ENCODE assay signal across 32 cellular contexts in the genomic region with DNA sequence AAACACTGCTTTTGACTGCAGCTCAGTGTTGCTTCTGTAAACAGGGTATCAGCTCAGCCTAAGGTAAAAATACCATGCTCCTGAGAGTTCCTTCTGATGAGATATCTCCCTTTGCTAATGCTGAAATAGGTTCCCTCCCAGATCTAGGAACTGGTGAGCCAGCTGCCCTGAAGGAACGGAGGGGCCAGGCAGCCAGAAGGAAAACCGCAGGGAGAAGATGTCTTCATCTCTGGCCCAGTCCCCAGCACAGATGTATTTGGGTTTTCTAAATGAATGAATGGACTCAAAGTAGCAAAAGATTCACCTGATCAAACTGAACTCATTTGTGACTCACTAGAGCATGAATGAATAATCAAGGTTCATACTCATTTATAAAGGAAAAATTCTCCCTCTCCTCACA.
DNase-seq lines count a peak whose midpoint lies in the region; ATAC-seq, FAIRE-seq and TF ChIP-seq lines count a peak whose summit lies in the region.
"Had no signal": no experiment of that assay in that cellular context is flagged by ENCODE, and none has a peak within 500 bp of the region (broad histone marks: within the 10 kb centered on the region; RNA-seq: fewer than 3 reads in every experiment).

No MANE protein-coding gene starts in this region.

- H3K9me2 ChIP-seq in MM.1S (replicated peaks; ENCODE audit: insufficient read depth, low read length), result no peaks in the 10 kb centered on the region

- H3K9me3 ChIP-seq in astrocyte (ENCODE audit: insufficient read depth, low read depth, low read length), result no peaks in the 10 kb centered on the region
- no peaks in the 10 kb centered on the region for H3K9me3 ChIP-seq in MM.1S (replicated peaks; ENCODE audit: insufficient read depth, low read length)
- H3K9me3 ChIP-seq: esophagus squamous epithelium, HAP-1, ovary, vagina had no signal

- POLR2A ChIA-PET in activated CD4-positive, alpha-beta memory T cell treated with anti-CD3 and anti-CD28 coated beads for 36 hours (lab: Charles Lee), result no interaction called here

- H3K9ac ChIP-seq in astrocyte (ENCODE audit: low read length) (peak overlapping the region; percentile 47), MM.1S (ENCODE audit: low read length) (no peak overlapping the region)

- H3K4me1 ChIP-seq in ACC112 (ENCODE audit: control insufficient read depth, insufficient read depth, low read length, unreplicated experiment), result peaks cover 18% of the 10 kb centered on the region
- peaks cover 29% of the 10 kb centered on the region for H3K4me1 ChIP-seq in astrocyte (ENCODE audit: insufficient read depth, low read length)
- H3K4me1 ChIP-seq in MM.1S (ENCODE audit: low read length), result no peaks in the 10 kb centered on the region
- H3K4me1 ChIP-seq: esophagus squamous epithelium, HAP-1, lower lobe of right lung, vagina had no signal

- H3K27ac Mint-ChIP-seq in astrocyte (ENCODE audit: unreplicated experiment), result peak overlapping the region; percentile 27
- H3K27ac Mint-ChIP-seq in activated CD4-positive, alpha-beta memory T cell treated with anti-CD3 and anti-CD28 coated beads for 36 hours, result no peak overlapping the region
- H3K27ac Mint-ChIP-seq: activated naive CD8-positive, alpha-beta T cell; activated T-helper 2 cell treated with anti-CD3 and anti-CD28 coated beads, Interferon-gamma antibody, Interleukin-2, Interleukin-4, amounts not matched to agents 10 μg/mL and 5 μg/mL and 100 μg/mL, durations not matched to agents 14 hours and 24 hours and 36 hours; CD4-positive, alpha-beta memory T cell; endodermal cell; stimulated activated naive CD8-positive, alpha-beta T cell treated with anti-CD3 and anti-CD28 coated beads, Interleukin-15, amount 100 ng/mL, for 72 hours had no signal

- H3K4me3 Mint-ChIP-seq in astrocyte (ENCODE audit: unreplicated experiment), result no peak overlapping the region
- H3K4me3 Mint-ChIP-seq in activated CD4-positive, alpha-beta memory T cell treated with anti-CD3 and anti-CD28 coated beads for 36 hours, result no peak overlapping the region
- H3K4me3 Mint-ChIP-seq: activated naive CD8-positive, alpha-beta T cell; endodermal cell; nephron; stimulated activated naive CD8-positive, alpha-beta T cell treated with anti-CD3 and anti-CD28 coated beads, Interleukin-15, amount 100 ng/mL, for 72 hours had no signal

- no peak overlapping the region for H2AFZ ChIP-seq in ACC112 (ENCODE audit: low read length, unreplicated experiment)
- no peak overlapping the region for H2AFZ ChIP-seq in astrocyte (ENCODE audit: low read depth, low read length)
- H2AFZ ChIP-seq in MM.1S (ENCODE audit: low read length), result no peak overlapping the region

- TF ChIP-seq CTCF in astrocyte (IDR thresholded peaks at IDR 0.05; ENCODE audit: insufficient read depth, low read depth, low read length) (no peak), MM.1S (IDR thresholded peaks at IDR 0.05; ENCODE audit: low read length) (no peak)

- H3K36me3 ChIP-seq in ACC112 (ENCODE audit: insufficient read depth, low read length) (no peaks in the 10 kb centered on the region), astrocyte (ENCODE audit: insufficient read depth, low read length) (no peaks in the 10 kb centered on the region), MM.1S (replicated peaks; ENCODE audit: insufficient read depth, low read length) (no peaks in the 10 kb centered on the region)
- H3K36me3 ChIP-seq: esophagus squamous epithelium, HAP-1, lower lobe of right lung, ovary, vagina had no signal

- peaks cover 1% of the 10 kb centered on the region for H3K9me3 Mint-ChIP-seq in astrocyte (ENCODE audit: unreplicated experiment)
- no peaks in the 10 kb centered on the region for H3K9me3 Mint-ChIP-seq in activated CD4-positive, alpha-beta memory T cell treated with anti-CD3 and anti-CD28 coated beads for 36 hours
- H3K9me3 Mint-ChIP-seq: activated T-helper 2 cell treated with anti-CD3 and anti-CD28 coated beads, Interferon-gamma antibody, Interleukin-2, Interleukin-4, amounts not matched to agents 10 μg/mL and 5 μg/mL and 100 μg/mL, durations not matched to agents 14 hours and 24 hours and 36 hours; endodermal cell; stimulated activated naive CD8-positive, alpha-beta T cell treated with anti-CD3 and anti-CD28 coated beads, Interleukin-15, amount 100 ng/mL, for 72 hours had no signal

- no peaks in the 10 kb centered on the region for H3K36me3 Mint-ChIP-seq in astrocyte (ENCODE audit: low read depth, unreplicated experiment)
- H3K36me3 Mint-ChIP-seq in activated CD4-positive, alpha-beta memory T cell treated with anti-CD3 and anti-CD28 coated beads for 36 hours, result no peaks in the 10 kb centered on the region
- H3K36me3 Mint-ChIP-seq: activated naive CD8-positive, alpha-beta T cell; CD4-positive, alpha-beta memory T cell had no signal

- no peaks in the 10 kb centered on the region for H4K20me1 ChIP-seq in astrocyte (ENCODE audit: insufficient read depth, low read length)
- H4K20me1 ChIP-seq in MM.1S (ENCODE audit: insufficient read depth, low read length), result no peaks in the 10 kb centered on the region

- H3F3A ChIP-seq in MM.1S (ENCODE audit: insufficient read depth, low read length), result no peaks in the 10 kb centered on the region

- CTCF ChIA-PET in activated CD4-positive, alpha-beta memory T cell treated with anti-CD3 and anti-CD28 coated beads for 36 hours (lab: Charles Lee), result no interaction called here

- intact Hi-C loops in activated CD4-positive, alpha-beta memory T cell treated with anti-CD3 and anti-CD28 coated beads for 36 hours (cut with micrococcal nuclease), result no loop called here

- peaks cover 2% of the 10 kb centered on the region for H3K27me3 Mint-ChIP-seq in astrocyte (ENCODE audit: low read depth, unreplicated experiment)
- no peaks in the 10 kb centered on the region for H3K27me3 Mint-ChIP-seq in activated CD4-positive, alpha-beta memory T cell treated with anti-CD3 and anti-CD28 coated beads for 36 hours
- H3K27me3 Mint-ChIP-seq: activated naive CD8-positive, alpha-beta T cell; CD4-positive, alpha-beta memory T cell had no signal

- H3K4me3 ChIP-seq in ACC112 (ENCODE audit: low read depth, low read length) (no peak overlapping the region), astrocyte (ENCODE audit: insufficient read depth, low read depth, low read length) (no peak overlapping the region), MM.1S (ENCODE audit: low read length) (no peak overlapping the region)
- H3K4me3 ChIP-seq: esophagus squamous epithelium, HAP-1, lower lobe of right lung, ovary, vagina had no signal

- H3K27me3 ChIP-seq in ACC112 (ENCODE audit: insufficient read depth, low read length) (no peaks in the 10 kb centered on the region), astrocyte (ENCODE audit: insufficient read depth, low read length) (no peaks in the 10 kb centered on the region), MM.1S (replicated peaks; ENCODE audit: insufficient read depth, low read length) (no peaks in the 10 kb centered on the region)
- H3K27me3 ChIP-seq: esophagus squamous epithelium, ovary, vagina had no signal

- no peak for ATAC-seq in HG03139 (IDR thresholded peaks at IDR 0.05; ENCODE audit: unreplicated experiment)
- ATAC-seq: lower lobe of right lung; stimulated activated naive CD8-positive, alpha-beta T cell treated with anti-CD3 and anti-CD28 coated beads, Interleukin-15, amount 100 ng/mL, for 72 hours had no signal

- peak; percentile 75 for DNase-seq in HT1080 (ENCODE audit: low read depth)
- peak; percentile 80 for DNase-seq in astrocyte (ENCODE audit: low read depth)
- DNase-seq in glomerular visceral epithelial cell (ENCODE audit: extremely low spot score), result peak; percentile 83
- no peak for DNase-seq in MM.1S
- no peak for DNase-seq in GM19240 (ENCODE audit: insufficient read length, low spot score)
- no peak for DNase-seq in activated CD4-positive, alpha-beta memory T cell treated with anti-CD3 and anti-CD28 coated beads for 36 hours
- DNase-seq: activated CD4-positive, alpha-beta T cell treated with anti-CD3 and anti-CD28 coated beads, Interleukin-2, amount 50 U/mL, for 4 hours; activated CD8-positive, alpha-beta memory T cell treated with anti-CD3 and anti-CD28 coated beads, Interleukin-2, amount 50 U/mL, for 48 hours; anterior cingulate cortex; caudate nucleus; CD4-positive, alpha-beta memory T cell; endodermal cell; esophagus squamous epithelium; lower lobe of right lung; NCI-H1694 treated with DMSO at 0.1 percent for 48 hours; NCI-H524 treated with DMSO at 0.1 percent for 48 hours; ovary; retina; SIG-M5; small intestine; stimulated activated CD4-positive, alpha-beta T cell treated with anti-CD3 and anti-CD28 coated beads, Interleukin-1b, Interleukin-23, amount 100 ng/mL, for 48 hours; stimulated activated CD8-positive, alpha-beta memory T cell treated with anti-CD3 and anti-CD28 coated beads, Interleukin-4, amount 100 ng/mL, for 48 hours; stimulated activated naive CD8-positive, alpha-beta T cell treated with anti-CD3 and anti-CD28 coated beads, Interleukin-15, amount 100 ng/mL, for 72 hours; T-helper 1 cell had no signal

- peaks cover 36% of the 10 kb centered on the region for H3K4me1 Mint-ChIP-seq in astrocyte (ENCODE audit: low read depth, unreplicated experiment)
- H3K4me1 Mint-ChIP-seq in activated CD4-positive, alpha-beta memory T cell treated with anti-CD3 and anti-CD28 coated beads for 36 hours (ENCODE audit: low read depth), result no peaks in the 10 kb centered on the region
- H3K4me1 Mint-ChIP-seq: CD4-positive, alpha-beta memory T cell; endodermal cell; nephron; stimulated activated naive CD8-positive, alpha-beta T cell treated with anti-CD3 and anti-CD28 coated beads, Interleukin-15, amount 100 ng/mL, for 72 hours had no signal

- FAIRE-seq in astrocyte (lab: Jason Lieb, UNC), result no peak
- FAIRE-seq: GM19239, small intestine had no signal

- peak overlapping the region; percentile 18; the same call in 1 of the 2 replicates for H3K27ac ChIP-seq in ACC112 (ENCODE audit: low read depth, low read length)
- peak overlapping the region; percentile 85 for H3K27ac ChIP-seq in astrocyte (ENCODE audit: low read depth, low read length)
- H3K27ac ChIP-seq in MM.1S (ENCODE audit: low read length), result no peak overlapping the region
- H3K27ac ChIP-seq: esophagus squamous epithelium, lower lobe of right lung, ovary, vagina had no signal

- H3K79me2 ChIP-seq in ACC112 (ENCODE audit: control insufficient read depth, insufficient read depth, low read length, unreplicated experiment), result no peaks in the 10 kb centered on the region
- no peaks in the 10 kb centered on the region for H3K79me2 ChIP-seq in astrocyte (ENCODE audit: insufficient read depth, low read length)
- no peaks in the 10 kb centered on the region for H3K79me2 ChIP-seq in MM.1S (ENCODE audit: low read length)

- peak overlapping the region; percentile 37 for H3K4me2 ChIP-seq in astrocyte (ENCODE audit: low read length)
- no peak overlapping the region for H3K4me2 ChIP-seq in MM.1S (ENCODE audit: low read depth, low read length)

Comparison
In these comparisons a context has a peak if more than half of its experiments do, and no peak if none do; other contexts are left out.
1. DNase-seq: peak in HT1080 (single experiment), astrocyte (single experiment) and glomerular visceral epithelial cell (single experiment); none in MM.1S (single experiment), GM19240 (single experiment) and activated CD4-positive, alpha-beta memory T cell treated with anti-CD3 and anti-CD28 coated beads for 36 hours (single experiment).